Comparison of ENCODE assay signal across 8 cellular contexts in genomic region chr6:134204031-134204430, GRCh38.
"Had no signal": no experiment of that assay in that cellular context is flagged by ENCODE, and none has a peak within 500 bp of the region (broad histone marks: within the 10 kb centered on the region; RNA-seq: fewer than 3 reads in every experiment).

No MANE protein-coding gene starts in this region.

- H3K36me3 Mint-ChIP-seq: IgD-negative memory B cell had no signal

- H3K9ac ChIP-seq: KMS-11 had no signal

- H3K4me3 Mint-ChIP-seq: IgD-negative memory B cell had no signal

- H3K4me2 ChIP-seq: KMS-11 had no signal

- H3K27me3 Mint-ChIP-seq: IgD-negative memory B cell had no signal

- H3K27ac ChIP-seq: HL-60, KMS-11 had no signal

- ATAC-seq: HepG2 had no signal

- FAIRE-seq: HepG2, HTR-8/SVneo had no signal

- DNase-seq: IMR-90, KBM-7, KG1 had no signal
